ENCODE assay signal across 8 cellular contexts in the genomic region with DNA sequence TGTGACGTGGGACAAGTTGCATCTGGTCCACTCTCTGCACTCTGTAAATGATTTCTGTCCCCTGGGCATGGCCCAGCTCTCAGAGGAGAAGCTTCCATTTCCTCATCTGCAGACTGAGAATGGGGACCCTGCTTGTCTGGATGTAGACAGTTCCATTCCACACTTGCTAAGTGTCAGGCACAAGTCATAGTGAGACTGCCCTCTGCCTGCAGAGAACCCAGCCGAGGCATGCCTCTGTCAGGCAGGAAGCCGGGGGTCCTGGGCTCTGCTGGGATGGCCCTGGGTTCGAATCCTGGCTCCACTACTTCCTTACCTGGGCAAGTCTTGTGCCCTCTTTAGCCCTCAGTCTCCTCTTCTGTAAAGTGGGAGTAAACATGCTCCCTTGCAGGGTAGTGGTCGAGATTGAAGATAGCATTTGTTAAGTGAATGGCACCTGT. TPM values are rescaled to one million over a fixed set of nuclear protein-coding genes. Genes with fewer than 3 reads are reported as not detected.
DNase-seq lines count a peak whose midpoint lies in the region; ATAC-seq and TF ChIP-seq lines count a peak whose summit lies in the region.

No MANE protein-coding gene starts in this region.

- H3K27me3 Mint-ChIP-seq in glutamatergic neuron (ENCODE audit: unreplicated experiment), result peaks cover 9% of the 10 kb centered on the region

- H3K36me3 ChIP-seq in tibial artery, result peaks cover 0 to 16% (median 5%) of the 10 kb centered on the region in 3 donors

- peak; percentile 26 for ATAC-seq in GM21825 (IDR thresholded peaks at IDR 0.05; ENCODE audit: unreplicated experiment)
- no peak for ATAC-seq in HG02763 (IDR thresholded peaks at IDR 0.05; ENCODE audit: unreplicated experiment)

- intact Hi-C loops in tibial artery (cut with DNase I; ENCODE audit: low total_unique reads), result loop anchor here (5.0 to 10.0 kb wide), 3 partner anchors 121 to 244 kb away; partner anchors contain the start of gene USP22

- H3K9me3 Mint-ChIP-seq in glutamatergic neuron (ENCODE audit: unreplicated experiment), result peaks cover 16% of the 10 kb centered on the region

- H3K4me3 ChIP-seq in GM12865 (ENCODE audit: low read depth, low read length) (peak overlapping the region; percentile 89), tibial artery (peak overlapping the region; percentile 63 to 97)

- peak overlapping the region; percentile 49 for H3K4me3 Mint-ChIP-seq in glutamatergic neuron (ENCODE audit: unreplicated experiment)

- no peaks in the 10 kb centered on the region for H3K9me3 ChIP-seq in tibial artery

- H3K27ac Mint-ChIP-seq in glutamatergic neuron (ENCODE audit: unreplicated experiment), result no peak overlapping the region

- H3K4me1 ChIP-seq in tibial artery, result peaks cover 4 to 67% (median 49%) of the 10 kb centered on the region in 4 donors

- DNase-seq in GM12865 (ENCODE audit: low read depth) (peak; percentile 54), glutamatergic neuron (no peak), tibial artery (no peak), NCI-H1105 (lab: John Stamatoyannopoulos, UW) (no peak)
- DNase-seq in effector CD4-positive, alpha-beta T cell, result no peak

- peaks cover 4% of the 10 kb centered on the region for H3K36me3 Mint-ChIP-seq in glutamatergic neuron (ENCODE audit: unreplicated experiment)

- H3K4me1 Mint-ChIP-seq in glutamatergic neuron (ENCODE audit: low read depth, unreplicated experiment), result peaks cover 20% of the 10 kb centered on the region

- H3K27me3 ChIP-seq in tibial artery, result no peaks in the 10 kb centered on the region

- TF ChIP-seq CTCF in GM12865 (IDR thresholded peaks at IDR 0.05; ENCODE audit: insufficient read depth, low read depth, low read length, missing control alignments), result peak; percentile 4
- no peak for TF ChIP-seq CTCF in VCaP (conservative IDR thresholded peaks at IDR 0.05)
- no peak for TF ChIP-seq CTCF in glutamatergic neuron (IDR thresholded peaks at IDR 0.05; ENCODE audit: partially characterized antibody, unreplicated experiment)
- TF ChIP-seq CTCF in tibial artery (IDR thresholded peaks at IDR 0.05), result no peak

- H3K27ac ChIP-seq in VCaP (peak overlapping the region; percentile 84), tibial artery (peak overlapping the region; percentile 86 to 97)

RNA-seq across cellular contexts. Expression of gene MAP2K3, which starts 4.1 kb away (rescaled TPM):
- 38.0 TPM for total RNA-seq in glutamatergic neuron (ENCODE audit: unreplicated experiment)

RNA-seq across cellular contexts. Expression of gene NATD1, which starts 35.4 kb away (rescaled TPM):
- total RNA-seq in glutamatergic neuron (ENCODE audit: unreplicated experiment), result 45.9 TPM
